ENCODE assay signal across 1 cellular context in genomic region chr19:11694533-11695439, GRCh38.
A peak's percentile ranks its signal among the peaks of the same experiment; 100 is the strongest.
TF ChIP-seq lines count a peak whose summit lies in the region.

No MANE protein-coding gene starts in this region.

TF ChIP-seq in HepG2, 621 proteins besides CTCF, POLR2A, EP300 and RAD21 (continued from another document and continues in another):
- TF ChIP-seq, protein P1, sequence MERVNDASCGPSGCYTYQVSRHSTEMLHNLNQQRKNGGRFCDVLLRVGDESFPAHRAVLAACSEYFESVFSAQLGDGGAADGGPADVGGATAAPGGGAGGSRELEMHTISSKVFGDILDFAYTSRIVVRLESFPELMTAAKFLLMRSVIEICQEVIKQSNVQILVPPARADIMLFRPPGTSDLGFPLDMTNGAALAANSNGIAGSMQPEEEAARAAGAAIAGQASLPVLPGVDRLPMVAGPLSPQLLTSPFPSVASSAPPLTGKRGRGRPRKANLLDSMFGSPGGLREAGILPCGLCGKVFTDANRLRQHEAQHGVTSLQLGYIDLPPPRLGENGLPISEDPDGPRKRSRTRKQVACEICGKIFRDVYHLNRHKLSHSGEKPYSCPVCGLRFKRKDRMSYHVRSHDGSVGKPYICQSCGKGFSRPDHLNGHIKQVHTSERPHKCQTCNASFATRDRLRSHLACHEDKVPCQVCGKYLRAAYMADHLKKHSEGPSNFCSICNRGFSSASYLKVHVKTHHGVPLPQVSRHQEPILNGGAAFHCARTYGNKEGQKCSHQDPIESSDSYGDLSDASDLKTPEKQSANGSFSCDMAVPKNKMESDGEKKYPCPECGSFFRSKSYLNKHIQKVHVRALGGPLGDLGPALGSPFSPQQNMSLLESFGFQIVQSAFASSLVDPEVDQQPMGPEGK (CRISPR knock-in tag; IDR thresholded peaks at IDR 0.05), result peak; percentile 52; the same call in 1 of the 2 replicates
- TF ChIP-seq SIN3B (IDR thresholded peaks at IDR 0.05; ENCODE audit: low read length) (peak; percentile 85), EED (CRISPR knock-in tag; IDR thresholded peaks at IDR 0.05) (no peak; the same call in 1 of the 2 replicates), POLR2AphosphoS2 (IDR thresholded peaks at IDR 0.05; ENCODE audit: low read depth, low read length) (no peak), ZNF282 (IDR thresholded peaks at IDR 0.05; ENCODE audit: partially characterized antibody) (no peak), ZNF350 (CRISPR knock-in tag; IDR thresholded peaks at IDR 0.05; ENCODE audit: borderline replicate concordance, low read depth) (peak; percentile 67; the same call in 1 of the 2 replicates), FOXP1 (IDR thresholded peaks at IDR 0.05) (no peak), FOXP1 (CRISPR knock-in tag; IDR thresholded peaks at IDR 0.05) (0 out of 2 replicates have a peak, but pooled peaks have one; percentile 9), MAF1 (CRISPR knock-in tag; IDR thresholded peaks at IDR 0.05; ENCODE audit: borderline replicate concordance) (peak; percentile 45; the same call in 1 of the 2 replicates), ETV6 (CRISPR knock-in tag; conservative IDR thresholded peaks at IDR 0.05) (peak; percentile 21; the same call in 1 of the 2 replicates), XRCC5 (optimal IDR thresholded peaks at IDR 0.05; ENCODE audit: low read length) (peak; percentile 27), ATF7 (IDR thresholded peaks at IDR 0.05) (no peak), ATF7 (CRISPR knock-in tag; IDR thresholded peaks at IDR 0.05) (no peak), ZNF775 (CRISPR knock-in tag; IDR thresholded peaks at IDR 0.05; ENCODE audit: borderline replicate concordance) (no peak), ZFP36 (IDR thresholded peaks at IDR 0.05; ENCODE audit: borderline replicate concordance, low read depth, low read length, partially characterized antibody) (no peak), RFX5 (IDR thresholded peaks at IDR 0.05; ENCODE audit: low read depth, low read length) (peak; percentile 25; the same call in 1 of the 2 replicates), ZNF441 (CRISPR knock-in tag; IDR thresholded peaks at IDR 0.05; ENCODE audit: borderline replicate concordance) (0 out of 2 replicates have a peak, but pooled peaks have one; percentile 19), RXRA (CRISPR knock-in tag; IDR thresholded peaks at IDR 0.05) (0 out of 2 replicates have a peak, but pooled peaks have one; percentile 45), SSRP1 (CRISPR knock-in tag; IDR thresholded peaks at IDR 0.05) (no peak), ZNF761 (CRISPR knock-in tag; conservative IDR thresholded peaks at IDR 0.05) (peak; percentile 60; the same call in 1 of the 2 replicates), IKZF1 (IDR thresholded peaks at IDR 0.05) (no peak), SALL2 (CRISPR knock-in tag; IDR thresholded peaks at IDR 0.05) (0 out of 2 replicates have a peak, but pooled peaks have one; percentile 37), ZNF564 (CRISPR knock-in tag; IDR thresholded peaks at IDR 0.05) (no peak), ARNT2 (CRISPR knock-in tag; IDR thresholded peaks at IDR 0.05; ENCODE audit: low read depth) (peak; percentile 73; the same call in 1 of the 2 replicates), ZSCAN29 (CRISPR knock-in tag; conservative IDR thresholded peaks at IDR 0.05) (0 out of 2 replicates have a peak, but pooled peaks have one; percentile 44), ZSCAN21 (CRISPR knock-in tag; IDR thresholded peaks at IDR 0.05; ENCODE audit: borderline replicate concordance) (peak; percentile 45), POGZ (CRISPR knock-in tag; IDR thresholded peaks at IDR 0.05) (peak; percentile 30; the same call in 1 of the 2 replicates), MYC (CRISPR knock-in tag; IDR thresholded peaks at IDR 0.05; ENCODE audit: borderline replicate concordance) (0 out of 2 replicates have a peak, but pooled peaks have one; percentile 21), ATRX (CRISPR knock-in tag; IDR thresholded peaks at IDR 0.05; ENCODE audit: borderline replicate concordance) (no peak), ZBTB39 (CRISPR knock-in tag; IDR thresholded peaks at IDR 0.05) (no peak), SAP130 (CRISPR knock-in tag; IDR thresholded peaks at IDR 0.05; ENCODE audit: low read depth) (peak; percentile 96), ZSCAN25 (CRISPR knock-in tag; IDR thresholded peaks at IDR 0.05) (peak; percentile 51; the same call in 1 of the 2 replicates), FOXA3 (CRISPR knock-in tag; IDR thresholded peaks at IDR 0.05) (no peak; the same call in none of the 2 replicates), ATF2 (CRISPR knock-in tag; IDR thresholded peaks at IDR 0.05) (peak; percentile 60; the same call in 1 of the 2 replicates), MAX (IDR thresholded peaks at IDR 0.05) (peak; percentile 71), CHD2 (IDR thresholded peaks at IDR 0.05; ENCODE audit: low read depth, low read length) (peak; percentile 49; the same call in 1 of the 2 replicates), ARNTL (CRISPR knock-in tag; IDR thresholded peaks at IDR 0.05) (peak; percentile 22; the same call in 1 of the 2 replicates), ZNF17 (CRISPR knock-in tag; IDR thresholded peaks at IDR 0.05) (no peak), ZNF121 (CRISPR knock-in tag; IDR thresholded peaks at IDR 0.05) (no peak), CREM (IDR thresholded peaks at IDR 0.05) (no peak; the same call in none of the 2 replicates), CREM (CRISPR knock-in tag; IDR thresholded peaks at IDR 0.05) (no peak), ZNF772 (CRISPR knock-in tag; IDR thresholded peaks at IDR 0.05) (peak; percentile 72; the same call in 1 of the 2 replicates)
- TF ChIP-seq, protein P2, sequence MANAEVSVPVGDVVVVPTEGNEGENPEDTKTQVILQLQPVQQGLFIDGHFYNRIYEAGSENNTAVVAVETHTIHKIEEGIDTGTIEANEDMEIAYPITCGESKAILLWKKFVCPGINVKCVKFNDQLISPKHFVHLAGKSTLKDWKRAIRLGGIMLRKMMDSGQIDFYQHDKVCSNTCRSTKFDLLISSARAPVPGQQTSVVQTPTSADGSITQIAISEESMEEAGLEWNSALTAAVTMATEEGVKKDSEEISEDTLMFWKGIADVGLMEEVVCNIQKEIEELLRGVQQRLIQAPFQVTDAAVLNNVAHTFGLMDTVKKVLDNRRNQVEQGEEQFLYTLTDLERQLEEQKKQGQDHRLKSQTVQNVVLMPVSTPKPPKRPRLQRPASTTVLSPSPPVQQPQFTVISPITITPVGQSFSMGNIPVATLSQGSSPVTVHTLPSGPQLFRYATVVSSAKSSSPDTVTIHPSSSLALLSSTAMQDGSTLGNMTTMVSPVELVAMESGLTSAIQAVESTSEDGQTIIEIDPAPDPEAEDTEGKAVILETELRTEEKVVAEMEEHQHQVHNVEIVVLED (CRISPR knock-in tag; IDR thresholded peaks at IDR 0.05; ENCODE audit: borderline replicate concordance), result peak; percentile 45; the same call in 1 of the 2 replicates
- TF ChIP-seq, protein P3, sequence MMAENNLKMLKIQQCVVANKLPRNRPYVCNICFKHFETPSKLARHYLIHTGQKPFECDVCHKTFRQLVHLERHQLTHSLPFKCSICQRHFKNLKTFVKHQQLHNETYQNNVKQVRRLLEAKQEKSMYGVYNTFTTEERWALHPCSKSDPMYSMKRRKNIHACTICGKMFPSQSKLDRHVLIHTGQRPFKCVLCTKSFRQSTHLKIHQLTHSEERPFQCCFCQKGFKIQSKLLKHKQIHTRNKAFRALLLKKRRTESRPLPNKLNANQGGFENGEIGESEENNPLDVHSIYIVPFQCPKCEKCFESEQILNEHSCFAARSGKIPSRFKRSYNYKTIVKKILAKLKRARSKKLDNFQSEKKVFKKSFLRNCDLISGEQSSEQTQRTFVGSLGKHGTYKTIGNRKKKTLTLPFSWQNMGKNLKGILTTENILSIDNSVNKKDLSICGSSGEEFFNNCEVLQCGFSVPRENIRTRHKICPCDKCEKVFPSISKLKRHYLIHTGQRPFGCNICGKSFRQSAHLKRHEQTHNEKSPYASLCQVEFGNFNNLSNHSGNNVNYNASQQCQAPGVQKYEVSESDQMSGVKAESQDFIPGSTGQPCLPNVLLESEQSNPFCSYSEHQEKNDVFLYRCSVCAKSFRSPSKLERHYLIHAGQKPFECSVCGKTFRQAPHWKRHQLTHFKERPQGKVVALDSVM (CRISPR knock-in tag; IDR thresholded peaks at IDR 0.05), result peak; percentile 64
- TF ChIP-seq, protein P4, sequence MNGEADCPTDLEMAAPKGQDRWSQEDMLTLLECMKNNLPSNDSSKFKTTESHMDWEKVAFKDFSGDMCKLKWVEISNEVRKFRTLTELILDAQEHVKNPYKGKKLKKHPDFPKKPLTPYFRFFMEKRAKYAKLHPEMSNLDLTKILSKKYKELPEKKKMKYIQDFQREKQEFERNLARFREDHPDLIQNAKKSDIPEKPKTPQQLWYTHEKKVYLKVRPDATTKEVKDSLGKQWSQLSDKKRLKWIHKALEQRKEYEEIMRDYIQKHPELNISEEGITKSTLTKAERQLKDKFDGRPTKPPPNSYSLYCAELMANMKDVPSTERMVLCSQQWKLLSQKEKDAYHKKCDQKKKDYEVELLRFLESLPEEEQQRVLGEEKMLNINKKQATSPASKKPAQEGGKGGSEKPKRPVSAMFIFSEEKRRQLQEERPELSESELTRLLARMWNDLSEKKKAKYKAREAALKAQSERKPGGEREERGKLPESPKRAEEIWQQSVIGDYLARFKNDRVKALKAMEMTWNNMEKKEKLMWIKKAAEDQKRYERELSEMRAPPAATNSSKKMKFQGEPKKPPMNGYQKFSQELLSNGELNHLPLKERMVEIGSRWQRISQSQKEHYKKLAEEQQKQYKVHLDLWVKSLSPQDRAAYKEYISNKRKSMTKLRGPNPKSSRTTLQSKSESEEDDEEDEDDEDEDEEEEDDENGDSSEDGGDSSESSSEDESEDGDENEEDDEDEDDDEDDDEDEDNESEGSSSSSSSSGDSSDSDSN (CRISPR knock-in tag; IDR thresholded peaks at IDR 0.05), result peak; percentile 69
- TF ChIP-seq, protein P5, sequence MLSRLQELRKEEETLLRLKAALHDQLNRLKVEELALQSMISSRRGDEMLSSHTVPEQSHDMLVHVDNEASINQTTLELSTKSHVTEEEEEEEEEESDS (CRISPR knock-in tag; IDR thresholded peaks at IDR 0.05; ENCODE audit: borderline replicate concordance), result 0 out of 2 replicates have a peak, but pooled peaks have one; percentile 29
- TF ChIP-seq, protein P6, sequence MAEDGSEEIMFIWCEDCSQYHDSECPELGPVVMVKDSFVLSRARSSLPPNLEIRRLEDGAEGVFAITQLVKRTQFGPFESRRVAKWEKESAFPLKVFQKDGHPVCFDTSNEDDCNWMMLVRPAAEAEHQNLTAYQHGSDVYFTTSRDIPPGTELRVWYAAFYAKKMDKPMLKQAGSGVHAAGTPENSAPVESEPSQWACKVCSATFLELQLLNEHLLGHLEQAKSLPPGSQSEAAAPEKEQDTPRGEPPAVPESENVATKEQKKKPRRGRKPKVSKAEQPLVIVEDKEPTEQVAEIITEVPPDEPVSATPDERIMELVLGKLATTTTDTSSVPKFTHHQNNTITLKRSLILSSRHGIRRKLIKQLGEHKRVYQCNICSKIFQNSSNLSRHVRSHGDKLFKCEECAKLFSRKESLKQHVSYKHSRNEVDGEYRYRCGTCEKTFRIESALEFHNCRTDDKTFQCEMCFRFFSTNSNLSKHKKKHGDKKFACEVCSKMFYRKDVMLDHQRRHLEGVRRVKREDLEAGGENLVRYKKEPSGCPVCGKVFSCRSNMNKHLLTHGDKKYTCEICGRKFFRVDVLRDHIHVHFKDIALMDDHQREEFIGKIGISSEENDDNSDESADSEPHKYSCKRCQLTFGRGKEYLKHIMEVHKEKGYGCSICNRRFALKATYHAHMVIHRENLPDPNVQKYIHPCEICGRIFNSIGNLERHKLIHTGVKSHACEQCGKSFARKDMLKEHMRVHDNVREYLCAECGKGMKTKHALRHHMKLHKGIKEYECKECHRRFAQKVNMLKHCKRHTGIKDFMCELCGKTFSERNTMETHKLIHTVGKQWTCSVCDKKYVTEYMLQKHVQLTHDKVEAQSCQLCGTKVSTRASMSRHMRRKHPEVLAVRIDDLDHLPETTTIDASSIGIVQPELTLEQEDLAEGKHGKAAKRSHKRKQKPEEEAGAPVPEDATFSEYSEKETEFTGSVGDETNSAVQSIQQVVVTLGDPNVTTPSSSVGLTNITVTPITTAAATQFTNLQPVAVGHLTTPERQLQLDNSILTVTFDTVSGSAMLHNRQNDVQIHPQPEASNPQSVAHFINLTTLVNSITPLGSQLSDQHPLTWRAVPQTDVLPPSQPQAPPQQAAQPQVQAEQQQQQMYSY (CRISPR knock-in tag; IDR thresholded peaks at IDR 0.05), result 0 out of 2 replicates have a peak, but pooled peaks have one; percentile 28
